Comparison of ENCODE assay signal across 8 cellular contexts in the genomic region with DNA sequence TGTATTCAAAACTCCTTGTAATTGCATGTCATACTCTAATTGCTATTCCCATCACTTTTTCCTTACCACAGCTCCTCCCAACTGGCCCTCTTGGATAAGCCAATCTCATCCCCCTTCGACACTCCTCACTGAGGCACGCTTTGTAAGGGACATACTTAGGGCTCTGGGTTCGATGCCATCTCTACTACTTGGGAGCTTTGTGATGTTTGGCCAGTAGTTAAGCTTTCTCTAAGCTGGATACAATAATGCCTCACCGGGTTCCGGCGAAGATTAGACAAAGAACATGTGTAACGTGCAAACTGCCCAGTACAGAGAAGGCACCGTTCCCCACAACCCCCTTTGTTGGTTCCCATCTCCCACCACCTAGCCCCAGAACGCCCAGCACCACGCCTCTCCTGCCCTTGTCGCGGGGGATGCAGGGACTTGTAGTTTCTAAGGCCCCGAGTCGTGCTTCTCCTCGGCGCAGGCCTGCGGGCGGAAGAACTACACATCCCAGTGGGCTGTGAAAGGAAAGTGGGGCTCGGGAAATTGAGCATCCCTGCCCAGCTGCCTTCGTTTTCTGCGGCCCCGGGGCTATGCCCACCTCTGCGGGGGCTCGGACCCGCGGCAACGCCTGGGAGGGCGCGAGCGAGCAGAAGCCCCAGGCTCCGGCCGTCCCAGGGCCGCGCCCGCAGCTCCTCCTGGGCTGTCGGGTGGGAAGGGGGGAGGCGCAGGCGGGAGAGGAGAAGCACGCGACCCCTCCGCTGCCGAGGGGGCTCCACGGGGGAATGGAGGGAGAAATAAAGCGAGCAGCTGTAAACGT. TPM values are rescaled to one million over a fixed set of nuclear protein-coding genes. Genes with fewer than 3 reads are reported as not detected.
DNase-seq lines count a peak whose midpoint lies in the region; ATAC-seq and TF ChIP-seq lines count a peak whose summit lies in the region.

No MANE protein-coding gene starts in this region.

- ATAC-seq in GM18498 (IDR thresholded peaks at IDR 0.05; ENCODE audit: unreplicated experiment) (peak; percentile 70), HG02885 (IDR thresholded peaks at IDR 0.05; ENCODE audit: poor library complexity, unreplicated experiment) (peak; percentile 80), T-cell (replicated peaks in 1 of 4) (peak; percentile 70 to 80 (median 74)), left cardiac atrium (peak; percentile 89 to 95), upper lobe of left lung (ENCODE audit: low FRiP score in 2 of 2) (peak; percentile 94 to 96)

- peak overlapping the region; percentile 94 to 100 (median 99) for H3K4me3 ChIP-seq in upper lobe of left lung

- CTCF ChIA-PET in T-cell (lab: Charles Lee) = interaction anchor here (0.5 to 1.7 kb wide), 4 partner anchors 13 to 1633 kb away, joined by 3 to 6 read pairs (median 4); no protein-coding TSS in a partner anchor

- WGBS in upper lobe of left lung, 2 donors = 0% methylated on average over 29 to 45 of the region's 45 CpGs

- no peaks in the 10 kb centered on the region for H3K27me3 ChIP-seq in upper lobe of left lung

- H3K4me1 ChIP-seq in upper lobe of left lung = peaks cover 3 to 20% (median 10%) of the 10 kb centered on the region in 4 donors

- intact Hi-C loops in left cardiac atrium (cut with DNase I) = loop anchor here (2.0 to 10.0 kb wide), 5 partner anchors 57 to 287 kb away; a partner anchor contains a TSS
- intact Hi-C loops in posterior vena cava (cut with DNase I) = loop anchor here in 1 of 2 donors (5.0 kb wide), 2 partner anchors 58 to 217 kb away; a partner anchor contains a TSS

- peaks cover 19 to 24% (median 22%) of the 10 kb centered on the region in 3 donors for H3K4me1 Mint-ChIP-seq in T-cell

- DNase-seq in NCI-H146 treated with DMSO at 0.1 percent for 48 hours (lab: John Stamatoyannopoulos, UW; ENCODE audit: unreplicated experiment) (peak; percentile 98), T-cell (peak; percentile 76 to 92 (median 85)), amniotic epithelial cell (ENCODE audit: low read depth) (peak; percentile 83), left cardiac atrium (peak; percentile 93), posterior vena cava (ENCODE audit: low spot score) (peak; percentile 96), upper lobe of left lung (peak; percentile 90 to 94)

- TF ChIP-seq EP300 in upper lobe of left lung (IDR thresholded peaks at IDR 0.05) = no peak

- no peaks in the 10 kb centered on the region for H3K36me3 Mint-ChIP-seq in T-cell

- peak overlapping the region; percentile 57 to 74 for H3K27ac Mint-ChIP-seq in T-cell

- peak in 1 of 6 experiments; percentile 3 for TF ChIP-seq CTCF in upper lobe of left lung (IDR thresholded peaks at IDR 0.05)

- H3K27ac ChIP-seq in upper lobe of left lung = peak overlapping the region; percentile 90 to 97 (median 96)

- H3K9me3 ChIP-seq in upper lobe of left lung = no peaks in the 10 kb centered on the region

- no peaks in the 10 kb centered on the region for H3K9me3 Mint-ChIP-seq in T-cell

- peak overlapping the region; percentile 76 to 89 (median 84) for H3K4me3 Mint-ChIP-seq in T-cell

- H3K27me3 Mint-ChIP-seq in T-cell = peaks cover 0 to 5% of the 10 kb centered on the region in 2 donors

- no peaks in the 10 kb centered on the region for H3K36me3 ChIP-seq in upper lobe of left lung

- POLR2A ChIA-PET in T-cell (lab: Charles Lee) = interaction anchor here (0.5 to 1.3 kb wide), 8 partner anchors 12 to 1439 kb away, joined by 3 to 9 read pairs (median 4); a partner anchor contains a TSS

- peak in 1 of 4 donors; percentile 12 for TF ChIP-seq POLR2A in upper lobe of left lung (IDR thresholded peaks at IDR 0.05)

RNA-seq across cellular contexts. Expression of a gene that starts 1.1 kb away (rescaled TPM):
- total RNA-seq in T-cell (1 to 10 TPM; 2.1 to 3.7 (median 2.6) TPM), left cardiac atrium (10 to 100 TPM; 12.1 to 12.3 TPM), posterior vena cava (10 to 100 TPM; 12.2 to 14.8 TPM), upper lobe of left lung (10 to 100 TPM in 3 of 6 donors, 1 to 10 TPM in 3; 5.3 to 16.5 (median 9.4) TPM)

RNA-seq across cellular contexts. Expression of a gene that starts 56.5 kb away (rescaled TPM):
- total RNA-seq in T-cell (10 to 100 TPM; 10.3 to 17.9 (median 12.9) TPM), left cardiac atrium (10 to 100 TPM; 12.4 to 14.5 TPM), posterior vena cava (10 to 100 TPM; 11.8 to 12.6 TPM), upper lobe of left lung (10 to 100 TPM in 1 of 6 donors, 1 to 10 TPM in 5; 2.1 to 10.8 (median 6.5) TPM)

Comparison
In these comparisons a context has a peak if more than half of its experiments do, and no peak if none do; other contexts are left out.
1. Peak in every context shown above with its lines: DNase-seq, ATAC-seq, H3K4me3 ChIP-seq and H3K27ac ChIP-seq.